In the genomic region with DNA sequence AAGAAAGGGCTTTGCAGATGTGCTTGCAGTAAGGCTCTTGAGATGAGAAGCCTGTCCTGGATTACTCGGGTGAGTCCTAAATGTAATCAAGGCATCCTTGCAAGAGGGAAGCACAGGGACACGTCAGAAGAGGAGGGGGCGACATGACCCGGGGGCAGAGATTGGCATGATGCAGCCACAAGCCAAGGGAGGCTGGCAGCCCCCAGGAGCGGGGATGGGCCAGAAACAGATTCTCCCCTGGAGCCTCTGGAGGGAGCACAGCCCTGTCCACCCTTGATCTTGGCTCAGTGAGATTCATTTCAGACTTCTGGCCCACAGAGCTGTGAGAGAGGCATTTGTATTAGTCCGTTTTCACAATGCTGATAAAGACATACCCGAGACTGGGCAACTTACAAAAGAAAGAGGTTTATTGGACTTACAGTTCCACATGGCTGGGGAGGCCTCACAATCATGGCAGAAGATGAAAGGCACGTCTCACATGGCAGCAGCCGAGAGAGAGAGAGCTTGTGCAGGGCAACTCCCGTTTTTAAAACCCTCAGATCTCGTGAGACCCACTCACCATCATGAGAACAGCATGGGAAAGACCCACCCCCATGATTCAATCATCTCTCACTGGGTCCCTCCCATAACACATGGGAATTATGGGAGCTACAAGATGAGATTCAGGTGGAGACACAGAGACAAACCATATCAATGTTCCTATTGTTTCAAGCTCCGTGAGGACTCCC, we compare ENCODE assay signal across 18 cellular contexts.
DNase-seq lines count a peak whose midpoint lies in the region; ATAC-seq and TF ChIP-seq lines count a peak whose summit lies in the region.
"Had no signal": no experiment of that assay in that cellular context is flagged by ENCODE, and none has a peak within 500 bp of the region (broad histone marks: within the 10 kb centered on the region; RNA-seq: fewer than 3 reads in every experiment).

No MANE protein-coding gene starts in this region.

- no peaks in the 10 kb centered on the region for H3K9me3 ChIP-seq in CD4-positive, alpha-beta memory T cell (ENCODE audit: control insufficient read depth in 1 of 2, low read length in 2 of 2)

- TF ChIP-seq CTCF in chondrocyte (IDR thresholded peaks at IDR 0.05) (no peak), nephron (IDR thresholded peaks at IDR 0.05; ENCODE audit: unreplicated experiment in 3 of 3) (no peak), type B pancreatic cell (conservative IDR thresholded peaks at IDR 0.05) (no peak)

- no peaks in the 10 kb centered on the region for H3K27me3 Mint-ChIP-seq in chondrocyte (ENCODE audit: low read depth)
- H3K27me3 Mint-ChIP-seq in nephron (ENCODE audit: low read depth) = no peaks in the 10 kb centered on the region
- no peaks in the 10 kb centered on the region for H3K27me3 Mint-ChIP-seq in type B pancreatic cell
- H3K27me3 Mint-ChIP-seq in CD4-positive, alpha-beta memory T cell = peaks cover 2 to 4% of the 10 kb centered on the region in 2 donors
- H3K27me3 Mint-ChIP-seq: activated T-helper 17 cell treated with anti-CD3 and anti-CD28 coated beads, Interleukin-2, amount 50 U/mL, for 72 hours; stimulated activated naive CD8-positive, alpha-beta T cell treated with anti-CD3 and anti-CD28 coated beads, Interleukin-15, Interleukin-2, amounts not matched to agents 100 ng/mL and 50 ng/mL, for 24 hours had no signal

- H3K4me1 Mint-ChIP-seq in chondrocyte (ENCODE audit: low read depth) = peaks cover 54% of the 10 kb centered on the region
- H3K4me1 Mint-ChIP-seq in nephron = peaks cover 80% of the 10 kb centered on the region
- peaks cover 13% of the 10 kb centered on the region for H3K4me1 Mint-ChIP-seq in type B pancreatic cell (ENCODE audit: unreplicated experiment)
- H3K4me1 Mint-ChIP-seq in CD4-positive, alpha-beta memory T cell = no peaks in the 10 kb centered on the region
- H3K4me1 Mint-ChIP-seq: activated T-helper 17 cell treated with anti-CD3 and anti-CD28 coated beads, Interleukin-2, amount 50 U/mL, for 72 hours had no signal

- DNase-seq in activated CD4-positive, CD25-positive, alpha-beta regulatory T cell treated with anti-CD3 and anti-CD28 coated beads, Interleukin-2, amount 50 U/mL, for 72 hours = peak; percentile 7
- DNase-seq in chondrocyte (ENCODE audit: low spot score) = peak; percentile 35
- peak; percentile 65 for DNase-seq in type B pancreatic cell (ENCODE audit: extremely low spot score, unreplicated experiment)
- DNase-seq in CD4-positive, alpha-beta memory T cell = no peak
- no peak for DNase-seq in D341Med (ENCODE audit: low spot score)
- no peak for DNase-seq in GM19240 (ENCODE audit: insufficient read length, low spot score)
- DNase-seq: activated CD4-positive, alpha-beta T cell treated with anti-CD3 and anti-CD28 coated beads, Interleukin-2, amount 50 U/mL, for 48 hours; DND-41; NCI-H510A; stimulated activated CD4-positive, alpha-beta T cell treated with anti-CD3 and anti-CD28 coated beads, Interleukin-12 subunit alpha, Interleukin-12 subunit beta, amount 100 ng/mL, for 4 hours had no signal

- intact Hi-C loops in CD4-positive, alpha-beta memory T cell (cut with micrococcal nuclease) = no loop called here

- no peak overlapping the region for H3K4me3 Mint-ChIP-seq in chondrocyte (ENCODE audit: unreplicated experiment)
- peak overlapping the region in 1 of 3 experiments; percentile 69 for H3K4me3 Mint-ChIP-seq in nephron
- no peak overlapping the region for H3K4me3 Mint-ChIP-seq in type B pancreatic cell
- no peak overlapping the region for H3K4me3 Mint-ChIP-seq in CD4-positive, alpha-beta memory T cell
- H3K4me3 Mint-ChIP-seq: activated T-helper 17 cell treated with anti-CD3 and anti-CD28 coated beads, Interleukin-2, amount 50 U/mL, for 72 hours; stimulated activated naive CD8-positive, alpha-beta T cell treated with anti-CD3 and anti-CD28 coated beads, Interleukin-15, Interleukin-2, amounts not matched to agents 100 ng/mL and 50 ng/mL, for 24 hours had no signal

- no peaks in the 10 kb centered on the region for H3K36me3 ChIP-seq in CD4-positive, alpha-beta memory T cell (ENCODE audit: insufficient read depth, low read length)
- H3K36me3 ChIP-seq: SJSA1 had no signal

- no peaks in the 10 kb centered on the region for H3K4me1 ChIP-seq in CD4-positive, alpha-beta memory T cell (ENCODE audit: insufficient read depth, low read length)
- H3K4me1 ChIP-seq: parathyroid adenoma had no signal

- H3K27ac Mint-ChIP-seq in chondrocyte (ENCODE audit: unreplicated experiment) (no peak overlapping the region), nephron (peak overlapping the region; percentile 66 to 99 (median 88)), type B pancreatic cell (no peak overlapping the region)
- H3K27ac Mint-ChIP-seq in CD4-positive, alpha-beta memory T cell = no peak overlapping the region
- H3K27ac Mint-ChIP-seq: activated T-helper 17 cell treated with anti-CD3 and anti-CD28 coated beads, Interleukin-2, amount 50 U/mL, for 72 hours; stimulated activated naive CD8-positive, alpha-beta T cell treated with anti-CD3 and anti-CD28 coated beads, Interleukin-15, Interleukin-2, amounts not matched to agents 100 ng/mL and 50 ng/mL, for 24 hours had no signal

- CTCF ChIA-PET in CD4-positive, alpha-beta memory T cell (lab: Charles Lee; ENCODE audit: partially characterized antibody) = no interaction called here

- H3K4me3 ChIP-seq in CD4-positive, alpha-beta memory T cell (ENCODE audit: low read length in 2 of 2) = no peak overlapping the region
- H3K4me3 ChIP-seq: SJSA1 had no signal

- H3K27ac ChIP-seq in CD4-positive, alpha-beta memory T cell (ENCODE audit: low read depth, low read length) = no peak overlapping the region
- H3K27ac ChIP-seq: 22Rv1, C4-2B, parathyroid adenoma, SJSA1 had no signal

- POLR2A ChIA-PET in CD4-positive, alpha-beta memory T cell (lab: Charles Lee; ENCODE audit: partially characterized antibody) = no interaction called here

- H3K9me3 Mint-ChIP-seq in chondrocyte (ENCODE audit: low read depth) (no peaks in the 10 kb centered on the region), nephron (no peaks in the 10 kb centered on the region), type B pancreatic cell (no peaks in the 10 kb centered on the region)
- no peaks in the 10 kb centered on the region for H3K9me3 Mint-ChIP-seq in CD4-positive, alpha-beta memory T cell
- H3K9me3 Mint-ChIP-seq: activated T-helper 17 cell treated with anti-CD3 and anti-CD28 coated beads, Interleukin-2, amount 50 U/mL, for 72 hours; stimulated activated naive CD8-positive, alpha-beta T cell treated with anti-CD3 and anti-CD28 coated beads, Interleukin-15, Interleukin-2, amounts not matched to agents 100 ng/mL and 50 ng/mL, for 24 hours had no signal

- H3K36me3 Mint-ChIP-seq in chondrocyte (ENCODE audit: low read depth) = no peaks in the 10 kb centered on the region
- H3K36me3 Mint-ChIP-seq in nephron (ENCODE audit: low read depth) = no peaks in the 10 kb centered on the region
- no peaks in the 10 kb centered on the region for H3K36me3 Mint-ChIP-seq in type B pancreatic cell
- no peaks in the 10 kb centered on the region for H3K36me3 Mint-ChIP-seq in CD4-positive, alpha-beta memory T cell

- H3K27me3 ChIP-seq in CD4-positive, alpha-beta memory T cell (ENCODE audit: insufficient read depth, low read length) = no peaks in the 10 kb centered on the region
- H3K27me3 ChIP-seq: SJSA1 had no signal

- no peak for ATAC-seq in activated CD4-positive, CD25-positive, alpha-beta regulatory T cell treated with anti-CD3 and anti-CD28 coated beads, Interleukin-2, amount 50 U/mL, for 24 hours
- ATAC-seq: activated T-helper 17 cell treated with anti-CD3 and anti-CD28 coated beads, Interleukin-2, amount 50 U/mL, for 72 hours had no signal

Comparison
In these comparisons a context has a peak if more than half of its experiments do, and no peak if none do; other contexts are left out.
1. DNase-seq: peak in activated CD4-positive, CD25-positive, alpha-beta regulatory T cell treated with anti-CD3 and anti-CD28 coated beads, Interleukin-2, amount 50 U/mL, for 72 hours (single experiment), chondrocyte (single experiment) and type B pancreatic cell (single experiment); none in CD4-positive, alpha-beta memory T cell (0 of 5), D341Med (single experiment) and GM19240 (single experiment).
2. H3K27ac Mint-ChIP-seq: peak in nephron (3 of 3); none in chondrocyte (single experiment), type B pancreatic cell (single experiment) and CD4-positive, alpha-beta memory T cell (0 of 7).